ENCODE assay signal across 26 cellular contexts in genomic region chr12:124319368-124320050, GRCh38. TPM values are rescaled to one million over a fixed set of nuclear protein-coding genes. Genes with fewer than 3 reads are reported as not detected.
A peak's percentile ranks its signal among the peaks of the same experiment; 100 is the strongest.
DNase-seq lines count a peak whose midpoint lies in the region; ATAC-seq, FAIRE-seq and TF ChIP-seq lines count a peak whose summit lies in the region.
"Had no signal": no experiment of that assay in that cellular context is flagged by ENCODE, and none has a peak within 500 bp of the region (broad histone marks: within the 10 kb centered on the region; RNA-seq: fewer than 3 reads in every experiment).

No MANE protein-coding gene starts in this region.

- H2BK120ac ChIP-seq in H1 (replicated peaks; ENCODE audit: low read depth, low read length) (no peak overlapping the region), mesenchymal stem cell (ENCODE audit: low read depth, low read length) (no peak overlapping the region)

- no peak for TF ChIP-seq EP300 in H1 (IDR thresholded peaks at IDR 0.05; ENCODE audit: borderline replicate concordance in 1 of 2, low read depth in 2 of 2, low read length in 2 of 2)

- H2BK15ac ChIP-seq in H1 (ENCODE audit: low read length) (no peak overlapping the region), mesenchymal stem cell (ENCODE audit: low read depth, poor library complexity, severe bottlenecking) (no peak overlapping the region)

- no peak overlapping the region for H4K8ac ChIP-seq in H1 (ENCODE audit: extremely low read depth, insufficient read depth, low read length)
- no peak overlapping the region for H4K8ac ChIP-seq in mesenchymal stem cell (ENCODE audit: low read length)

- H3K36me3 ChIP-seq in Panc1 (ENCODE audit: control insufficient read depth, insufficient read depth, low read length) (peaks cover 5% of the 10 kb centered on the region), H1 (ENCODE audit: control insufficient read depth in 2 of 4, insufficient read depth in 4 of 4, low read length in 3 of 4) (peaks cover 4 to 12% (median 11%) of the 10 kb centered on the region in 4 experiments; a peak in 7 of 8 replicates), kidney (ENCODE audit: control insufficient read depth in 1 of 2, insufficient read depth in 2 of 2, low read length in 2 of 2) (peaks cover 11 to 12% of the 10 kb centered on the region in 2 donors), mesenchymal stem cell (ENCODE audit: control insufficient read depth in 1 of 2, insufficient read depth in 2 of 2, low read depth in 1 of 2, low read length in 2 of 2) (peaks cover 21 to 22% of the 10 kb centered on the region in 2 experiments), H7 (replicated peaks; ENCODE audit: control insufficient read depth, insufficient read depth, low read length) (peaks cover 9% of the 10 kb centered on the region)

- no peak for ATAC-seq in activated T-cell treated with anti-CD3 and anti-CD28 coated beads, Interleukin-2, amount 50 U/mL, for 4 hours
- no peak for ATAC-seq in Panc1
- ATAC-seq: CD8-positive, alpha-beta T cell had no signal

- no peak overlapping the region for H3K9ac ChIP-seq in H1 (replicated peaks in 1 of 4; ENCODE audit: extremely low read depth in 1 of 4, low read depth in 3 of 4, low read length in 3 of 4)
- no peak overlapping the region for H3K9ac ChIP-seq in kidney (ENCODE audit: low read length in 2 of 2)
- no peak overlapping the region for H3K9ac ChIP-seq in mesenchymal stem cell (ENCODE audit: low read length)

- H3K9me3 ChIP-seq in Panc1 (ENCODE audit: control insufficient read depth, insufficient read depth, low read depth, low read length), result peaks cover 6% of the 10 kb centered on the region; the same call in 1 of the 2 replicates
- H3K9me3 ChIP-seq in H1 (ENCODE audit: insufficient read depth in 2 of 2, low read depth in 1 of 2, low read length in 1 of 2), result peaks cover 11 to 16% of the 10 kb centered on the region in 2 experiments
- H3K9me3 ChIP-seq in kidney (ENCODE audit: control insufficient read depth in 1 of 2, low read length in 2 of 2), result peaks cover 9 to 12% of the 10 kb centered on the region in 2 donors
- peaks cover 13% of the 10 kb centered on the region for H3K9me3 ChIP-seq in mesenchymal stem cell (ENCODE audit: control insufficient read depth, low read length)

- no peak for TF ChIP-seq RAD21 in H1 (IDR thresholded peaks at IDR 0.05 in 1 of 2, conservative IDR thresholded peaks at IDR 0.05 in 1 of 2; ENCODE audit: low read depth in 2 of 2, low read length in 2 of 2)

- peaks cover 4% of the 10 kb centered on the region for H3K4me1 ChIP-seq in Panc1 (ENCODE audit: control insufficient read depth, insufficient read depth, low read length)
- H3K4me1 ChIP-seq in H1 (replicated peaks in 1 of 4; ENCODE audit: control insufficient read depth in 3 of 4, insufficient read depth in 4 of 4, low read length in 3 of 4), result peaks cover 6 to 31% (median 19%) of the 10 kb centered on the region in 4 experiments
- no peaks in the 10 kb centered on the region for H3K4me1 ChIP-seq in kidney (ENCODE audit: control insufficient read depth in 1 of 2, insufficient read depth in 1 of 2, low read depth in 1 of 2, low read length in 2 of 2)
- peaks cover 3% of the 10 kb centered on the region for H3K4me1 ChIP-seq in mesenchymal stem cell (ENCODE audit: control insufficient read depth, insufficient read depth, low read depth, low read length)

- no peaks in the 10 kb centered on the region for H3K23me2 ChIP-seq in H1 (ENCODE audit: low read depth, low read length)

- CTCF ChIA-PET in Panc1 (lab: Charles Lee) (interaction anchor here (0.9 kb wide), 1 partner anchor 62 kb away, joined by 6 read pairs; no protein-coding TSS in a partner anchor), H1 (lab: Charles Lee; ENCODE audit: partially characterized antibody) (interaction anchor here (0.6 to 9.1 kb wide), 15 partner anchors 9 to 490 kb away, joined by 3 to 78 read pairs (median 4); no protein-coding TSS in a partner anchor)

- no peak overlapping the region; the same call in 1 of the 2 replicates for H2BK12ac ChIP-seq in H1 (ENCODE audit: low read depth, low read length)
- no peak overlapping the region for H2BK12ac ChIP-seq in mesenchymal stem cell (ENCODE audit: low read length in 2 of 2)

- H3K27me3 ChIP-seq in Panc1 (ENCODE audit: control insufficient read depth, insufficient read depth, low read length) (no peaks in the 10 kb centered on the region), H1 (replicated peaks in 1 of 4; ENCODE audit: control insufficient read depth in 3 of 4, extremely low read depth in 1 of 4, insufficient read depth in 3 of 4, low read length in 3 of 4) (no peaks in the 10 kb centered on the region; a peak in 1 of 7 replicates), mesenchymal stem cell (ENCODE audit: control insufficient read depth in 1 of 2, insufficient read depth in 1 of 2, low read length in 2 of 2) (peaks cover 38 to 48% of the 10 kb centered on the region in 2 experiments), H7 (ENCODE audit: control insufficient read depth, insufficient read depth, low read length) (no peaks in the 10 kb centered on the region)
- H3K27me3 ChIP-seq: MG63, SJCRH30 had no signal

- in situ Hi-C loops in Panc1 (cut with HindIII; ENCODE audit: low pct_unique_long_range_greater_than_20kb, low sequenced_read_pairs), result no loop called here

- peak overlapping the region; percentile 7 for H3K27ac Mint-ChIP-seq in activated T-cell treated with anti-CD3 and anti-CD28 coated beads, Interleukin-2, amount 50 U/mL, for 24 hours
- H3K27ac Mint-ChIP-seq: CD8-positive, alpha-beta T cell had no signal

- H3K18ac ChIP-seq in H1 (ENCODE audit: extremely low read depth, low read length) (peak overlapping the region; percentile 15), mesenchymal stem cell (ENCODE audit: low read depth in 1 of 2, low read length in 2 of 2) (no peak overlapping the region)

- peaks cover 18% of the 10 kb centered on the region for H3K36me3 Mint-ChIP-seq in activated T-cell treated with anti-CD3 and anti-CD28 coated beads, Interleukin-2, amount 50 U/mL, for 24 hours (ENCODE audit: low read depth)
- peaks cover 11% of the 10 kb centered on the region for H3K36me3 Mint-ChIP-seq in activated T-cell treated with anti-CD3 and anti-CD28 coated beads, Interleukin-2, amount 50 U/mL, for 4 hours (ENCODE audit: insufficient read depth)

- H3K14ac ChIP-seq in H1 (ENCODE audit: insufficient read length), result no peak overlapping the region
- no peak overlapping the region for H3K14ac ChIP-seq in mesenchymal stem cell (ENCODE audit: low read length in 2 of 2)

- no peak for DNase-seq in activated T-cell treated with anti-CD3 and anti-CD28 coated beads, Interleukin-2, amount 50 U/mL, for 24 hours
- DNase-seq in activated T-cell treated with anti-CD3 and anti-CD28 coated beads, Interleukin-2, amount 50 U/mL, for 4 hours, result no peak
- DNase-seq in Panc1 (ENCODE audit: low read depth, low spot score) (no peak), H1 (ENCODE audit: low read depth in 1 of 2, low spot score in 2 of 2) (no peak), kidney (no peak), mesenchymal stem cell (no peak), H7 (no peak)
- DNase-seq: AML-193; C1 segment of cervical spinal cord; Calu3; CD8-positive, alpha-beta T cell; DMS153; GDM1; GOT3; MG63; NCI-H1048; NCI-H1417 treated with DMSO at 0.1 percent for 48 hours; NCI-H187; NCI-H2227 treated with DMSO at 0.1 percent for 48 hours; NCI-H510A; NCI-H748 treated with DMSO at 0.1 percent for 48 hours; SJCRH30 had no signal

- no peak overlapping the region for H3K4me2 ChIP-seq in H1 (ENCODE audit: insufficient read depth in 1 of 2, low read depth in 2 of 2, low read length in 2 of 2)
- no peak overlapping the region for H3K4me2 ChIP-seq in mesenchymal stem cell (ENCODE audit: low read length, poor library complexity, severe bottlenecking)

- H2AK5ac ChIP-seq in H1 (ENCODE audit: low read depth, low read length) (0 out of 2 replicates have a peak overlapping the region, but pooled peaks have one; percentile 65), mesenchymal stem cell (ENCODE audit: low read length, severe bottlenecking) (no peak overlapping the region)

- H4K5ac ChIP-seq in H1 (ENCODE audit: insufficient read length, low read depth, low read length), result no peak overlapping the region

- no peaks in the 10 kb centered on the region; a peak in 1 of 4 replicates for H3K79me2 ChIP-seq in H1 (ENCODE audit: control insufficient read depth in 1 of 2, insufficient read depth in 2 of 2, low read length in 2 of 2)

- H4K91ac ChIP-seq in H1 (replicated peaks; ENCODE audit: insufficient read length, low read length), result peak overlapping the region; percentile 15
- no peak overlapping the region for H4K91ac ChIP-seq in mesenchymal stem cell (ENCODE audit: low read length)

- H4K20me1 ChIP-seq in H1 (replicated peaks in 1 of 2; ENCODE audit: control insufficient read depth in 1 of 2, insufficient read depth in 2 of 2, low read length in 2 of 2), result no peaks in the 10 kb centered on the region

- H3K4me1 Mint-ChIP-seq in activated T-cell treated with anti-CD3 and anti-CD28 coated beads, Interleukin-2, amount 50 U/mL, for 24 hours (ENCODE audit: low read depth), result no peaks in the 10 kb centered on the region
- no peaks in the 10 kb centered on the region for H3K4me1 Mint-ChIP-seq in activated T-cell treated with anti-CD3 and anti-CD28 coated beads, Interleukin-2, amount 50 U/mL, for 4 hours (ENCODE audit: low read depth)

- BruUV-seq in Panc1 (replicated peaks; lab: Mats Ljungman, UMichigan), result no TSS peak

- TF ChIP-seq CTCF in Panc1 (IDR thresholded peaks at IDR 0.05) (no peak), H1 (IDR thresholded peaks at IDR 0.05; ENCODE audit: control extremely low read depth in 1 of 3, insufficient read depth in 1 of 3, low read depth in 1 of 3, low read length in 3 of 3) (no peak), kidney (IDR thresholded peaks at IDR 0.05; ENCODE audit: borderline replicate concordance, extremely low read depth, insufficient read depth) (no peak)

- POLR2A ChIA-PET in Panc1 (lab: Charles Lee) (no interaction called here), H1 (lab: Charles Lee; ENCODE audit: partially characterized antibody) (interaction anchor here (0.6 to 1.9 kb wide), 6 partner anchors 9 to 285 kb away, joined by 3 to 6 read pairs (median 4); partner anchors contain the start of gene RFLNA)

- no peak for FAIRE-seq in H1 (lab: Jason Lieb, UNC)
- FAIRE-seq in kidney (lab: Jason Lieb, UNC), result no peak
- FAIRE-seq: GM19239, RCC 7860 had no signal

- H3K79me1 ChIP-seq in H1 (ENCODE audit: low read depth, low read length) (no peaks in the 10 kb centered on the region), mesenchymal stem cell (replicated peaks; ENCODE audit: low read length, poor library complexity, severe bottlenecking) (no peaks in the 10 kb centered on the region)

- no peaks in the 10 kb centered on the region for H3K27me3 Mint-ChIP-seq in activated T-cell treated with anti-CD3 and anti-CD28 coated beads, Interleukin-2, amount 50 U/mL, for 24 hours
- no peaks in the 10 kb centered on the region for H3K27me3 Mint-ChIP-seq in activated T-cell treated with anti-CD3 and anti-CD28 coated beads, Interleukin-2, amount 50 U/mL, for 4 hours (ENCODE audit: low read depth)

- H2BK20ac ChIP-seq in H1 (ENCODE audit: low read length), result 0 out of 2 replicates have a peak overlapping the region, but pooled peaks have one; percentile 23

- intact Hi-C loops in Panc1 (cut with micrococcal nuclease; ENCODE audit: unreplicated experiment), result loop anchor here (2.0 to 5.0 kb wide), 2 partner anchors 267 to 283 kb away; no protein-coding TSS in a partner anchor
- intact Hi-C loops in kidney (cut with DNase I), result no loop called here

- TF ChIP-seq POLR2A in H1 (IDR thresholded peaks at IDR 0.05; ENCODE audit: control extremely low read depth in 1 of 2, low read depth in 2 of 2, low read length in 2 of 2), result no peak

- H3K56ac ChIP-seq in H1 (replicated peaks; ENCODE audit: insufficient read length, low read depth, low read length), result no peak overlapping the region

- peak overlapping the region; percentile 30; the same call in 1 of the 2 replicates for H2BK5ac ChIP-seq in H1 (ENCODE audit: low read depth, low read length)
- H2BK5ac ChIP-seq in mesenchymal stem cell (ENCODE audit: low read depth, low read length, poor library complexity, severe bottlenecking), result no peak overlapping the region

- 0 out of 2 replicates have a peak overlapping the region, but pooled peaks have one; percentile 44 for H3K27ac ChIP-seq in Panc1 (ENCODE audit: low read length)
- no peak overlapping the region for H3K27ac ChIP-seq in H1 (ENCODE audit: low read depth, low read length)
- no peak overlapping the region for H3K27ac ChIP-seq in kidney (ENCODE audit: low read depth in 2 of 2, low read length in 2 of 2)
- no peak overlapping the region for H3K27ac ChIP-seq in mesenchymal stem cell (ENCODE audit: low read length, poor library complexity, severe bottlenecking)
- H3K27ac ChIP-seq: SJCRH30 had no signal

- H3K4ac ChIP-seq in H1 (replicated peaks; ENCODE audit: insufficient read length, low read depth, low read length), result peak overlapping the region; percentile 12
- no peak overlapping the region for H3K4ac ChIP-seq in mesenchymal stem cell (ENCODE audit: low read depth in 1 of 2, low read length in 2 of 2)

- peaks cover 11% of the 10 kb centered on the region for H3K9me3 Mint-ChIP-seq in activated T-cell treated with anti-CD3 and anti-CD28 coated beads, Interleukin-2, amount 50 U/mL, for 24 hours
- H3K9me3 Mint-ChIP-seq in activated T-cell treated with anti-CD3 and anti-CD28 coated beads, Interleukin-2, amount 50 U/mL, for 4 hours, result peaks cover 10% of the 10 kb centered on the region

- 87% methylated on average over 9 of the region's 11 CpGs; no CpG with 5 or more reads in 1 of the 2 experiments for WGBS in H1 (ENCODE audit: extremely low coverage in 1 of 2, insufficient coverage in 1 of 2, insufficient read length in 1 of 2, insufficient replicate concordance in 2 of 2, low coverage in 1 of 2, low lambda C conversion rate in 2 of 2, missing lambda C conversion rate in 1 of 2), 2 experiments
- 93% methylated on average over 11 of the region's 11 CpGs for WGBS in mesenchymal stem cell

- H3K4me3 Mint-ChIP-seq in activated T-cell treated with anti-CD3 and anti-CD28 coated beads, Interleukin-2, amount 50 U/mL, for 24 hours, result no peak overlapping the region
- no peak overlapping the region for H3K4me3 Mint-ChIP-seq in activated T-cell treated with anti-CD3 and anti-CD28 coated beads, Interleukin-2, amount 50 U/mL, for 4 hours
- H3K4me3 Mint-ChIP-seq: CD8-positive, alpha-beta T cell had no signal

- H3K23ac ChIP-seq in H1 (ENCODE audit: insufficient read length), result no peak overlapping the region
- no peak overlapping the region for H3K23ac ChIP-seq in mesenchymal stem cell (ENCODE audit: low read length in 2 of 2)

- H2AFZ ChIP-seq in H1 (ENCODE audit: low read length), result no peak overlapping the region
- no peak overlapping the region for H2AFZ ChIP-seq in mesenchymal stem cell (ENCODE audit: low read depth, low read length)

- H3K4me3 ChIP-seq in Panc1 (ENCODE audit: low read depth in 2 of 2, low read length in 2 of 2) (no peak overlapping the region), H1 (ENCODE audit: extremely low read depth in 1 of 4, insufficient read depth in 2 of 4, low read depth in 3 of 4, low read length in 4 of 4) (no peak overlapping the region), kidney (ENCODE audit: low read length in 2 of 2) (no peak overlapping the region), mesenchymal stem cell (ENCODE audit: insufficient read depth in 1 of 2, low read depth in 1 of 2, low read length in 2 of 2) (no peak overlapping the region), H7 (ENCODE audit: insufficient read depth, low read depth, low read length) (no peak overlapping the region)
- H3K4me3 ChIP-seq: MG63, SJCRH30 had no signal

RNA-seq across cellular contexts. Expression of gene RFLNA, which starts 24.6 kb away (rescaled TPM):
- not detected for total RNA-seq in activated T-cell treated with anti-CD3 and anti-CD28 coated beads, Interleukin-2, amount 50 U/mL, for 4 hours
- total RNA-seq in Panc1 (2021; ENCODE audit: unreplicated experiment) (5.4 TPM), kidney (0.76 TPM)
- 21.4 TPM for polyA plus RNA-seq in Panc1 (2012; ENCODE audit: insufficient read length)
- total RNA-seq in H1 (2021; fragmentation: NEBNext Ultra II Directional; extraction: Animal tissue kit (Norgen Biotek cat#: 25700)), result 6.4 and 8.1 TPM in 2 replicates
- polyA plus RNA-seq in H1 (2011; rRNA removed) (6.6 and 9.3 TPM in 2 replicates), kidney (ENCODE audit: insufficient read depth, low read depth, low replicate concordance) (0.82 TPM)
- 6.2 TPM for polyA plus RNA-seq in H1 (2011; cell fraction: cytosol; rRNA removed)
- 12.7 TPM for polyA plus RNA-seq in H1 (2011; cell fraction: nucleus; rRNA removed)
- polyA plus RNA-seq in H1 (2012, experiment 1 of 2), result 4.3 to 7.5 TPM (median 7.1 TPM) in 4 replicates
- 5.4 TPM for polyA plus RNA-seq in H1 (2012, experiment 2 of 2)
- polyA plus RNA-seq in H1 (2013, experiment 1 of 2), result 3.6 TPM
- polyA plus RNA-seq in H1 (2013, experiment 2 of 2), result 2.4 TPM
- polyA minus RNA-seq in H1 (2011; rRNA and poly(A)+ RNA removed), result 4.4 and 6.3 TPM in 2 replicates
- polyA minus RNA-seq in H1 (2011; cell fraction: cytosol; rRNA and poly(A)+ RNA removed), result 5.9 TPM
- polyA minus RNA-seq in H1 (2011; cell fraction: nucleus; rRNA and poly(A)+ RNA removed), result 8.8 TPM
- 1.3 TPM for polyA plus RNA-seq in mesenchymal stem cell (2013, experiment 1 of 2)
- polyA plus RNA-seq in mesenchymal stem cell (2013, experiment 2 of 2), result 1.1 TPM
- total RNA-seq in H7 (2014; rRNA removed; shearing (Covaris generic)), result 1.4 and 3.7 TPM in 2 replicates
- total RNA-seq: A172; Calu3; CD8-positive, alpha-beta T cell had no signal
- polyA plus RNA-seq: AG04450 had no signal
